18 cellular contexts compared by ENCODE assay signal in genomic region chr9:81374459-81374858, GRCh38.
A peak's percentile ranks its signal among the peaks of the same experiment; 100 is the strongest.
DNase-seq lines count a peak whose midpoint lies in the region; ATAC-seq and TF ChIP-seq lines count a peak whose summit lies in the region.
"Had no signal": no experiment of that assay in that cellular context is flagged by ENCODE, and none has a peak within 500 bp of the region (broad histone marks: within the 10 kb centered on the region; RNA-seq: fewer than 3 reads in every experiment).

No MANE protein-coding gene starts in this region.

- H4K5ac ChIP-seq in mesendoderm (ENCODE audit: low read length): no peak overlapping the region

- peak overlapping the region; percentile 50 for H3K56ac ChIP-seq in mesendoderm (ENCODE audit: low read length)

- peaks cover 19% of the 10 kb centered on the region for H3K4me1 Mint-ChIP-seq in GM23338
- H3K4me1 Mint-ChIP-seq: CD4-positive, alpha-beta memory T cell had no signal

- H3K4me2 ChIP-seq in GM23338 (no peak overlapping the region), OCI-LY3 (ENCODE audit: low read length) (peak overlapping the region; percentile 21), mesendoderm (ENCODE audit: low read length) (no peak overlapping the region), smooth muscle cell (peak overlapping the region; percentile 16)

- H3K79me2 ChIP-seq in GM23338 (replicated peaks; ENCODE audit: insufficient read depth) (no peaks in the 10 kb centered on the region), OCI-LY3 (ENCODE audit: low read length) (no peaks in the 10 kb centered on the region), mesendoderm (ENCODE audit: control insufficient read depth, insufficient read depth, low read length) (no peaks in the 10 kb centered on the region), smooth muscle cell (ENCODE audit: low read depth) (no peaks in the 10 kb centered on the region)

- H3K27ac ChIP-seq in GM23338 (ENCODE audit: low read depth) (no peak overlapping the region), OCI-LY3 (ENCODE audit: low read length) (no peak overlapping the region), mesendoderm (ENCODE audit: low read depth, low read length) (no peak overlapping the region), smooth muscle cell (ENCODE audit: low read depth) (no peak overlapping the region)
- H3K27ac ChIP-seq: GM23248, RWPE1 had no signal

- no peak overlapping the region for H4K8ac ChIP-seq in mesendoderm (ENCODE audit: low read depth, low read length)

- H3K4me1 ChIP-seq in GM23338 (ENCODE audit: insufficient read depth) (0 out of 2 replicates have a peak, but pooled peaks cover 7% of the 10 kb centered on the region), OCI-LY3 (ENCODE audit: low read length) (peaks cover 12% of the 10 kb centered on the region), mesendoderm (ENCODE audit: control insufficient read depth, low read depth, low read length) (peaks cover 12% of the 10 kb centered on the region), smooth muscle cell (ENCODE audit: low read depth) (peaks cover 45% of the 10 kb centered on the region)

- H2AFZ ChIP-seq in GM23338 (peak overlapping the region; percentile 72; the same call in 1 of the 2 replicates), OCI-LY3 (ENCODE audit: low read depth, low read length) (no peak overlapping the region), smooth muscle cell (ENCODE audit: low read depth) (no peak overlapping the region)
- H2AFZ ChIP-seq: GM23248 had no signal

- H3K27me3 Mint-ChIP-seq in GM23338 (ENCODE audit: insufficient read depth, low read depth, poor library complexity): peaks cover under 1% of the 10 kb centered on the region
- H3K27me3 Mint-ChIP-seq: CD4-positive, alpha-beta memory T cell; IgD-negative memory B cell had no signal

- no peaks in the 10 kb centered on the region for H3K36me3 Mint-ChIP-seq in GM23338 (ENCODE audit: low read depth)
- H3K36me3 Mint-ChIP-seq: CD4-positive, alpha-beta memory T cell; IgD-negative memory B cell had no signal

- H3K9me3 ChIP-seq in OCI-LY3 (ENCODE audit: insufficient read depth, low read length) (no peaks in the 10 kb centered on the region), smooth muscle cell (replicated peaks; ENCODE audit: low read depth) (no peaks in the 10 kb centered on the region)

- H3K79me1 ChIP-seq in mesendoderm (ENCODE audit: low read length): no peaks in the 10 kb centered on the region

- no peaks in the 10 kb centered on the region for H3F3A ChIP-seq in GM23338 (replicated peaks; ENCODE audit: low read depth)
- peaks cover 9% of the 10 kb centered on the region for H3F3A ChIP-seq in smooth muscle cell (ENCODE audit: low read depth)

- no peak overlapping the region for H3K4me3 Mint-ChIP-seq in GM23338
- H3K4me3 Mint-ChIP-seq: CD4-positive, alpha-beta memory T cell; IgD-negative memory B cell had no signal

- H3K27me3 ChIP-seq in GM23338 (ENCODE audit: insufficient read depth) (no peaks in the 10 kb centered on the region), OCI-LY3 (ENCODE audit: low read depth, low read length) (no peaks in the 10 kb centered on the region), mesendoderm (ENCODE audit: insufficient read depth, low read length, poor library complexity) (no peaks in the 10 kb centered on the region), smooth muscle cell (ENCODE audit: low read depth) (no peaks in the 10 kb centered on the region)

- no peaks in the 10 kb centered on the region for H3K9me3 Mint-ChIP-seq in GM23338
- H3K9me3 Mint-ChIP-seq: IgD-negative memory B cell had no signal

- H3K4ac ChIP-seq in mesendoderm (ENCODE audit: low read depth, low read length): no peak overlapping the region

- no peak overlapping the region for H2AK5ac ChIP-seq in mesendoderm (ENCODE audit: low read length)

- ATAC-seq in GM23338 (no peak), HG03139 (IDR thresholded peaks at IDR 0.05; ENCODE audit: unreplicated experiment) (no peak), GM18907 (IDR thresholded peaks at IDR 0.05; ENCODE audit: unreplicated experiment) (no peak)
- ATAC-seq: HCT116, SK-N-SH treated with all-trans-retinoic acid at 6 μM for 48 hours had no signal

- H2BK5ac ChIP-seq in mesendoderm (ENCODE audit: low read length): peak overlapping the region; percentile 54

- no peaks in the 10 kb centered on the region for H4K20me1 ChIP-seq in GM23338 (replicated peaks; ENCODE audit: insufficient read depth)
- no peaks in the 10 kb centered on the region for H4K20me1 ChIP-seq in OCI-LY3 (ENCODE audit: insufficient read depth, low read length)
- H4K20me1 ChIP-seq in smooth muscle cell (ENCODE audit: low read depth): no peaks in the 10 kb centered on the region

- no peak overlapping the region for H2BK120ac ChIP-seq in mesendoderm (ENCODE audit: low read depth, low read length)

- no CpG with 5 or more reads among the region's 2 CpGs for WGBS in mesendoderm (ENCODE audit: extremely low coverage, insufficient coverage, low lambda C conversion rate)
- WGBS in smooth muscle cell (ENCODE audit: low lambda C conversion rate): 93% methylated on average over 2 of the region's 2 CpGs

- H3K18ac ChIP-seq in mesendoderm (ENCODE audit: low read length): peak overlapping the region; percentile 5

- no peak for DNase-seq in GM23338 (ENCODE audit: low spot score)
- DNase-seq in mesendoderm: no peak
- DNase-seq in smooth muscle cell (lab: John Stamatoyannopoulos, UW; ENCODE audit: unreplicated experiment): no peak
- DNase-seq in stimulated activated CD4-positive, alpha-beta T cell treated with anti-CD3 and anti-CD28 coated beads, Interleukin-15, amount 100 ng/mL, for 24 hours: no peak
- DNase-seq: CD4-positive, alpha-beta memory T cell; DND-41; Karpas-422; NCI-H1417; NCI-H187; NCI-H2107 had no signal

- no peak overlapping the region for H3K27ac Mint-ChIP-seq in GM23338
- H3K27ac Mint-ChIP-seq: CD4-positive, alpha-beta memory T cell; IgD-negative memory B cell had no signal

- H2BK15ac ChIP-seq in mesendoderm (replicated peaks; ENCODE audit: low read depth): no peak overlapping the region

- H3K4me3 ChIP-seq in GM23338: no peak overlapping the region
- no peak overlapping the region for H3K4me3 ChIP-seq in OCI-LY3 (ENCODE audit: low read length)
- no peak overlapping the region for H3K4me3 ChIP-seq in mesendoderm (ENCODE audit: low read length)
- H3K4me3 ChIP-seq in smooth muscle cell: no peak overlapping the region
- H3K4me3 ChIP-seq: GM23248 had no signal

- no peaks in the 10 kb centered on the region for H3K36me3 ChIP-seq in GM23338 (ENCODE audit: insufficient read depth)
- no peaks in the 10 kb centered on the region for H3K36me3 ChIP-seq in OCI-LY3 (replicated peaks; ENCODE audit: low read depth, low read length)
- no peaks in the 10 kb centered on the region for H3K36me3 ChIP-seq in mesendoderm (ENCODE audit: control insufficient read depth, insufficient read depth, low read length)
- H3K36me3 ChIP-seq in smooth muscle cell (ENCODE audit: low read depth): no peaks in the 10 kb centered on the region

- no peaks in the 10 kb centered on the region; the same call in 1 of the 2 replicates for H3K9me2 ChIP-seq in GM23338 (ENCODE audit: insufficient read depth)

- TF ChIP-seq CTCF in GM23338 (conservative IDR thresholded peaks at IDR 0.05; ENCODE audit: low read depth in 2 of 2) (no peak), OCI-LY3 (IDR thresholded peaks at IDR 0.05; ENCODE audit: low read depth, low read length) (no peak), smooth muscle cell (IDR thresholded peaks at IDR 0.05; ENCODE audit: borderline replicate concordance, insufficient read depth, poor library complexity, severe bottlenecking) (no peak)

- H3K9ac ChIP-seq in OCI-LY3 (ENCODE audit: low read length) (no peak overlapping the region), mesendoderm (ENCODE audit: low read length) (no peak overlapping the region), smooth muscle cell (ENCODE audit: low read depth) (no peak overlapping the region)
- H3K9ac ChIP-seq: GM23248 had no signal

- no peak overlapping the region for H3K23ac ChIP-seq in mesendoderm (ENCODE audit: low read length)

TF ChIP-seq in GM23338, 12 proteins besides CTCF, POLR2A, EP300 and RAD21 (continues in another document):
- TF ChIP-seq ZNF114 (CRISPR knock-in tag; IDR thresholded peaks at IDR 0.05) (no peak), NANOG (IDR thresholded peaks at IDR 0.05; ENCODE audit: borderline replicate concordance) (no peak)

Comparison
In these comparisons a context has a peak if more than half of its experiments do, and no peak if none do; other contexts are left out.
1. H3K4me2 ChIP-seq: peak in OCI-LY3 (single experiment) and smooth muscle cell (single experiment); none in GM23338 (single experiment) and mesendoderm (single experiment).